26 cellular contexts compared by ENCODE assay signal in genomic region chr5:58924306-58924705, GRCh38.
DNase-seq lines count a peak whose midpoint lies in the region; ATAC-seq and TF ChIP-seq lines count a peak whose summit lies in the region.
"Had no signal": no experiment of that assay in that cellular context is flagged by ENCODE, and none has a peak within 500 bp of the region (broad histone marks: within the 10 kb centered on the region; RNA-seq: fewer than 3 reads in every experiment).

No MANE protein-coding gene starts in this region.

- H3K4me3 ChIP-seq in adipocyte (ENCODE audit: low read length): no peak overlapping the region
- H3K4me3 ChIP-seq in gastrocnemius medialis: no peak overlapping the region
- H3K4me3 ChIP-seq in breast epithelium: no peak overlapping the region
- H3K4me3 ChIP-seq: GM12878, heart right ventricle, lower lobe of right lung, sigmoid colon had no signal

- H3K9ac ChIP-seq in adipocyte (ENCODE audit: low read length): peak overlapping the region; percentile 33
- H3K9ac ChIP-seq: KMS-11 had no signal

- no peak for ATAC-seq in gastrocnemius medialis
- ATAC-seq: heart right ventricle; lower lobe of right lung; stimulated activated effector memory CD8-positive, alpha-beta T cell treated with anti-CD3 and anti-CD28 coated beads, Interleukin-12 subunit alpha, Interleukin-12 subunit beta, amount 100 ng/mL, for 72 hours; WTC11 had no signal

- intact Hi-C loops in gastrocnemius medialis (cut with DNase I; ENCODE audit: low total_unique reads): loop anchor here (10.0 kb wide), 1 partner anchor 80 kb away; no protein-coding TSS in a partner anchor
- intact Hi-C loops in breast epithelium (cut with DNase I; ENCODE audit: low total_unique reads): no loop called here

- peak; percentile 24 for DNase-seq in G401 (ENCODE audit: low spot score)
- no peak for DNase-seq in adipocyte (ENCODE audit: low read depth)
- DNase-seq in globus pallidus (ENCODE audit: low spot score): peak; percentile 60
- DNase-seq in gastrocnemius medialis: no peak
- DNase-seq in EL: no peak
- DNase-seq in NCI-H1092 treated with DMSO at 0.1 percent for 48 hours (lab: John Stamatoyannopoulos, UW): no peak
- DNase-seq in breast epithelium (ENCODE audit: low spot score in 2 of 2): no peak
- DNase-seq in activated gamma-delta T cell (lab: John Stamatoyannopoulos, UW): no peak
- DNase-seq: activated CD4-positive, alpha-beta T cell treated with anti-CD3 and anti-CD28 coated beads, Interleukin-2, amount 50 U/mL, for 1 hour; activated naive CD4-positive, alpha-beta T cell treated with anti-CD3 and anti-CD28 coated beads, Interleukin-2, amount 50 U/mL, for 16 hours; Calu3; heart right ventricle; kidney glomerular epithelial cell; lower lobe of right lung; NCI-H146; NCI-H2171; NCI-H526; SIG-M5; sigmoid colon; stimulated activated CD4-positive, alpha-beta T cell treated with anti-CD3 and anti-CD28 coated beads, Interleukin-4, amount 100 ng/mL, for 24 hours; T-helper 9 cell had no signal

- H3K27ac ChIP-seq in gastrocnemius medialis: peak overlapping the region; percentile 11 to 95 (median 92)
- H3K27ac ChIP-seq in breast epithelium: no peak overlapping the region
- H3K27ac ChIP-seq: HL-60, KMS-11, lower lobe of right lung had no signal

- no peaks in the 10 kb centered on the region for H3K36me3 ChIP-seq in adipocyte (ENCODE audit: control insufficient read depth, insufficient read depth, low read length, severe bottlenecking)
- H3K36me3 ChIP-seq in gastrocnemius medialis: no peaks in the 10 kb centered on the region
- H3K36me3 ChIP-seq in breast epithelium: no peaks in the 10 kb centered on the region
- H3K36me3 ChIP-seq: heart right ventricle, lower lobe of right lung, sigmoid colon had no signal

- H3K4me1 ChIP-seq in adipocyte (ENCODE audit: control insufficient read depth, insufficient read depth, low read length) (peaks cover 63% of the 10 kb centered on the region), gastrocnemius medialis (peaks cover 58 to 61% of the 10 kb centered on the region in 2 donors), breast epithelium (no peaks in the 10 kb centered on the region)

- H3K9me3 ChIP-seq in adipocyte (ENCODE audit: control insufficient read depth, low read length) (no peaks in the 10 kb centered on the region), gastrocnemius medialis (no peaks in the 10 kb centered on the region), breast epithelium (no peaks in the 10 kb centered on the region)
- H3K9me3 ChIP-seq: heart right ventricle, lower lobe of right lung, sigmoid colon had no signal

- no peaks in the 10 kb centered on the region for H3K27me3 ChIP-seq in adipocyte (replicated peaks; ENCODE audit: control insufficient read depth, insufficient read depth, low read length)
- H3K27me3 ChIP-seq in gastrocnemius medialis: no peaks in the 10 kb centered on the region
- no peaks in the 10 kb centered on the region for H3K27me3 ChIP-seq in breast epithelium
- H3K27me3 ChIP-seq: heart right ventricle, sigmoid colon had no signal

- TF ChIP-seq POLR2A in gastrocnemius medialis (IDR thresholded peaks at IDR 0.05) (no peak), breast epithelium (IDR thresholded peaks at IDR 0.05) (no peak)

- no peak for TF ChIP-seq CTCF in gastrocnemius medialis (IDR thresholded peaks at IDR 0.05 in 4 of 5, conservative IDR thresholded peaks at IDR 0.05 in 1 of 5)
- no peak for TF ChIP-seq CTCF in breast epithelium (IDR thresholded peaks at IDR 0.05)

- in situ Hi-C loops in G401 (cut with HindIII; ENCODE audit: low sequenced_read_pairs): no loop called here
- in situ Hi-C loops in gastrocnemius medialis (cut with MboI; ENCODE audit: low sequenced_read_pairs in 4 of 4): loop anchor here in 1 of 4 donors (25.0 kb wide), 1 partner anchor 438 kb away; no protein-coding TSS in a partner anchor

Comparison
In these comparisons a context has a peak if more than half of its experiments do, and no peak if none do; other contexts are left out.
1. DNase-seq: peak in G401 (single experiment) and globus pallidus (single experiment); none in adipocyte (single experiment), gastrocnemius medialis (0 of 2), EL (single experiment), NCI-H1092 treated with DMSO at 0.1 percent for 48 hours (single experiment), breast epithelium (0 of 2) and activated gamma-delta T cell (single experiment).
2. H3K27ac ChIP-seq: peak in gastrocnemius medialis (4 of 4); none in breast epithelium (0 of 2).